In genomic region chr10:5589963-5590511, GRCh38 we compare ENCODE assay signal across 9 cellular contexts.
DNase-seq lines count a peak whose midpoint lies in the region; ATAC-seq, FAIRE-seq and TF ChIP-seq lines count a peak whose summit lies in the region.
"Had no signal": no experiment of that assay in that cellular context is flagged by ENCODE, and none has a peak within 500 bp of the region (broad histone marks: within the 10 kb centered on the region; RNA-seq: fewer than 3 reads in every experiment).

No MANE protein-coding gene starts in this region.

- H2BK120ac ChIP-seq in IMR-90 (ENCODE audit: low read depth, low read length), result peak overlapping the region; percentile 82

- WGBS in IMR-90 (ENCODE audit: extremely low coverage in 2 of 2, insufficient read length in 1 of 2), 2 experiments, result 58% methylated on average over 6 of the region's 9 CpGs; no CpG with 5 or more reads in 1 of the 2 experiments

- peaks cover 15% of the 10 kb centered on the region; the same call in 1 of the 2 replicates for H3K4me1 ChIP-seq in IMR-90 (ENCODE audit: control insufficient read depth, insufficient read depth, low read length)

- in situ Hi-C loops in IMR-90 (cut with MboI; ENCODE audit: low sequenced_read_pairs), result no loop called here

- H2AK5ac ChIP-seq in IMR-90 (ENCODE audit: low read depth, low read length), result peak overlapping the region; percentile 87

- H3K4ac ChIP-seq in IMR-90 (ENCODE audit: low read depth, low read length), result peak overlapping the region; percentile 71

- H3K36me3 ChIP-seq in IMR-90 (ENCODE audit: control insufficient read depth, insufficient read depth, low read length), result no peaks in the 10 kb centered on the region

- intact Hi-C loops in IMR-90 (cut with micrococcal nuclease), result no loop called here

- H4K91ac ChIP-seq in IMR-90 (ENCODE audit: insufficient read depth, low read depth, low read length), result peak overlapping the region; percentile 58

- H2BK5ac ChIP-seq in IMR-90 (ENCODE audit: low read depth, low read length, poor library complexity, severe bottlenecking), result peak overlapping the region; percentile 6

- CTCF ChIA-PET in IMR-90 (lab: Yijun Ruan, JAX), result no interaction called here

- no peak for DNase-seq in AG09319 (ENCODE audit: extremely low read depth, low read depth)
- peak; percentile 76 for DNase-seq in IMR-90
- DNase-seq in amniotic epithelial cell (ENCODE audit: low read depth), result peak; percentile 60
- DNase-seq in left kidney (ENCODE audit: low read depth, low spot score), result peak; percentile 45
- DNase-seq in GM12891 (ENCODE audit: insufficient read length, low spot score), result no peak
- no peak for DNase-seq in SHP77 treated with DMSO at 0.1 percent for 48 hours (lab: John Stamatoyannopoulos, UW)
- no peak for DNase-seq in activated CD8-positive, alpha-beta memory T cell treated with anti-CD3 and anti-CD28 coated beads, Interleukin-2, amount 50 U/mL, for 4 hours
- DNase-seq: SW 1271 had no signal

- peak overlapping the region; percentile 92 for H2AK9ac ChIP-seq in IMR-90 (replicated peaks; ENCODE audit: low read depth, low read length, poor library complexity)

- H3K14ac ChIP-seq in IMR-90 (replicated peaks; ENCODE audit: low read depth, low read length), result peak overlapping the region; percentile 65

- no peak for FAIRE-seq in GM12891 (lab: Jason Lieb, UNC)

- no peaks in the 10 kb centered on the region for H3K27me3 ChIP-seq in IMR-90 (ENCODE audit: control insufficient read depth, insufficient read depth, low read length)

- H3K79me1 ChIP-seq in IMR-90 (ENCODE audit: low read depth in 1 of 2, low read length in 2 of 2), result 0 out of 4 replicates have a peak, but pooled peaks cover 0 to 5% of the 10 kb centered on the region in 2 experiments

- H2BK15ac ChIP-seq in IMR-90 (ENCODE audit: low read depth, low read length), result peak overlapping the region; percentile 65; the same call in 1 of the 3 replicates

- H4K20me1 ChIP-seq in IMR-90 (ENCODE audit: insufficient read depth, low read length), result no peaks in the 10 kb centered on the region

- no peak overlapping the region for H3K23ac ChIP-seq in IMR-90 (ENCODE audit: low read depth, low read length)

- peak overlapping the region; percentile 18; the same call in 1 of the 2 replicates for H4K5ac ChIP-seq in IMR-90 (ENCODE audit: low read depth, low read length)

- TF ChIP-seq POLR2A in IMR-90 (IDR thresholded peaks at IDR 0.05; ENCODE audit: low read depth, low read length) (no peak), GM12891 (IDR thresholded peaks at IDR 0.05; ENCODE audit: low read depth, low read length) (no peak)

- H2AFZ ChIP-seq in IMR-90 (replicated peaks; ENCODE audit: low read length, poor library complexity), result peak overlapping the region; percentile 82

- no TSS peak for BruUV-seq in IMR-90 (replicated peaks; lab: Mats Ljungman, UMichigan)

- no peak overlapping the region for H3K56ac ChIP-seq in IMR-90 (ENCODE audit: extremely low read depth, insufficient read depth, low read length)

- POLR2A ChIA-PET in IMR-90 (lab: Charles Lee; ENCODE audit: unreplicated experiment), result no interaction called here

- peak overlapping the region; percentile 53 to 58; a peak in 2 of 4 replicates for H4K8ac ChIP-seq in IMR-90 (ENCODE audit: low read depth in 2 of 2, low read length in 2 of 2)

- TF ChIP-seq CTCF in AG09319 (IDR thresholded peaks at IDR 0.05; ENCODE audit: low read depth, low read length) (peak; percentile 36), IMR-90 (conservative IDR thresholded peaks at IDR 0.05; ENCODE audit: low read depth, low read length) (peak; percentile 27; the same call in 1 of the 2 replicates)

- no peak overlapping the region for H3K4me3 ChIP-seq in IMR-90 (ENCODE audit: insufficient read depth, low read depth, low read length)

- H3K9me3 ChIP-seq in IMR-90 (ENCODE audit: control insufficient read depth, insufficient read depth, low read length), result no peaks in the 10 kb centered on the region

- 0 out of 2 replicates have a peak overlapping the region, but pooled peaks have one; percentile 29 for H2BK20ac ChIP-seq in IMR-90 (ENCODE audit: low read depth, low read length)

- 0 out of 2 replicates have a peak, but pooled peaks cover 10% of the 10 kb centered on the region for H3K9me1 ChIP-seq in IMR-90 (ENCODE audit: insufficient read depth, low read length)

- ATAC-seq in IMR-90 (ENCODE audit: low read depth), result peak; percentile 25
- ATAC-seq in HG03521 (IDR thresholded peaks at IDR 0.05; ENCODE audit: unreplicated experiment), result no peak

- H3K9ac ChIP-seq in IMR-90 (ENCODE audit: low read depth, low read length), result no peak overlapping the region

- dilution Hi-C loops in IMR-90 (cut with HindIII; ENCODE audit: low sequenced_read_pairs, unreplicated experiment), result no loop called here

- peak; percentile 28; the same call in 1 of the 2 replicates for TF ChIP-seq RAD21 in IMR-90 (IDR thresholded peaks at IDR 0.05; ENCODE audit: low read length)

- H3K27ac ChIP-seq in IMR-90 (ENCODE audit: insufficient read depth, low read length), result no peak overlapping the region

- H3K18ac ChIP-seq in IMR-90 (ENCODE audit: low read depth, low read length), result 0 out of 2 replicates have a peak overlapping the region, but pooled peaks have one; percentile 10

- no peak overlapping the region for H3K4me2 ChIP-seq in IMR-90 (ENCODE audit: low read depth, low read length)

TF ChIP-seq in IMR-90, 13 proteins besides CTCF, POLR2A, EP300 and RAD21:
- TF ChIP-seq SMC3 (IDR thresholded peaks at IDR 0.05; ENCODE audit: low read depth, low read length) (peak; percentile 10; the same call in 1 of the 2 replicates), CEBPB (IDR thresholded peaks at IDR 0.05; ENCODE audit: low read depth, low read length) (no peak), FOS (IDR thresholded peaks at IDR 0.05; ENCODE audit: low read depth, low read length) (peak; percentile 12; the same call in 1 of the 2 replicates)

TF ChIP-seq in GM12891, 5 proteins besides CTCF, POLR2A, EP300 and RAD21:
- TF ChIP-seq POU2F2 (IDR thresholded peaks at IDR 0.05; ENCODE audit: low read depth, low read length) (no peak), POLR2AphosphoS5 (IDR thresholded peaks at IDR 0.05; ENCODE audit: low read depth, low read length) (no peak)

Comparison
In these comparisons a context has a peak if more than half of its experiments do, and no peak if none do; other contexts are left out.
1. DNase-seq: peak in IMR-90 (single experiment), amniotic epithelial cell (single experiment) and left kidney (single experiment); none in AG09319 (single experiment), GM12891 (single experiment), SHP77 treated with DMSO at 0.1 percent for 48 hours (single experiment) and activated CD8-positive, alpha-beta memory T cell treated with anti-CD3 and anti-CD28 coated beads, Interleukin-2, amount 50 U/mL, for 4 hours (single experiment).